ENCODE assay signal across 9 cellular contexts in the genomic region with DNA sequence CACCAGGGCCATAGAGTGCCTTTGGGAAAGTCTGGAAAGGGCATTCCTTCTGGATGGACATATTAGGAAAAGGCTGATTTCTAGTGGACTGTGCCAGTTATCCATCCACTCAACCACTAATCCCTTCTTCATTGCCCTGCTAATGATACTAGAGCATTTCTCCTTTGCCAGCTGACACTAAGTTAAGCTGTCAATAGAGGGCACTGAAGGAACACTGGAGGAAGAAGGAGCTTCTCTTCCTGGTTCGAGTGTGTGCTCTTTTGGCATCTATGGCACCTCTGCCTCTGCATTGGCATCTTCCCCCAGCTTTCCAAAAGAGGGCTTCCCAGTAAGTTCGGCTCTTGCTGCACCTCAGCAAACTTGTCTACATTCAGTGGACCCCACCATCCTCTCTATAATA.
DNase-seq lines count a peak whose midpoint lies in the region; TF ChIP-seq lines count a peak whose summit lies in the region.
"Had no signal": no experiment of that assay in that cellular context is flagged by ENCODE, and none has a peak within 500 bp of the region (broad histone marks: within the 10 kb centered on the region; RNA-seq: fewer than 3 reads in every experiment).

No MANE protein-coding gene starts in this region.

- H3F3A ChIP-seq in OCI-LY1 (ENCODE audit: insufficient read depth, low read length): no peaks in the 10 kb centered on the region

- H4K20me1 ChIP-seq in OCI-LY1 (ENCODE audit: insufficient read depth, low read length): no peaks in the 10 kb centered on the region

- H3K4me3 ChIP-seq in OCI-LY1 (ENCODE audit: low read depth, low read length, poor library complexity, severe bottlenecking) (no peak overlapping the region), foreskin fibroblast (ENCODE audit: low read depth in 1 of 2, low read length in 2 of 2) (no peak overlapping the region)

- no peaks in the 10 kb centered on the region for H3K9me3 ChIP-seq in OCI-LY1 (ENCODE audit: low read length)

- H2AFZ ChIP-seq in OCI-LY1 (ENCODE audit: low read length): no peak overlapping the region

- H3K9me2 ChIP-seq in OCI-LY1 (ENCODE audit: low read depth, low read length): no peaks in the 10 kb centered on the region

- H3K36me3 ChIP-seq in OCI-LY1 (ENCODE audit: insufficient read depth, low read length): no peaks in the 10 kb centered on the region

- H3K9ac ChIP-seq in OCI-LY1 (ENCODE audit: low read length): no peak overlapping the region

- DNase-seq in EH (ENCODE audit: low read depth) (peak; percentile 38), GM20000 (ENCODE audit: low spot score) (peak; percentile 39), HT-29 (ENCODE audit: low spot score) (peak; percentile 57), foreskin fibroblast (peak; percentile 3 to 22), epidermal melanocyte (ENCODE audit: insufficient read length, low spot score) (no peak)
- DNase-seq in effector CD8-positive, alpha-beta T cell (lab: John Stamatoyannopoulos, UW): no peak
- DNase-seq in activated CD4-positive, alpha-beta T cell treated with anti-CD3 and anti-CD28 coated beads for 1 hour: no peak
- DNase-seq: activated B cell treated with CpG ODN at 0.5 μM for 24 hours had no signal

- TF ChIP-seq CTCF in GM20000 (IDR thresholded peaks at IDR 0.05; ENCODE audit: extremely low read depth, missing control alignments) (peak; percentile 45), OCI-LY1 (IDR thresholded peaks at IDR 0.05; ENCODE audit: low read length) (peak; percentile 60), foreskin fibroblast (IDR thresholded peaks at IDR 0.05; ENCODE audit: low read depth, low read length) (peak; percentile 27)

- no peak overlapping the region for H3K27ac ChIP-seq in OCI-LY1 (ENCODE audit: low read depth, low read length, poor library complexity, severe bottlenecking)

- H3K4me2 ChIP-seq in OCI-LY1 (ENCODE audit: low read length): no peak overlapping the region

- H3K4me1 ChIP-seq in OCI-LY1 (ENCODE audit: insufficient read depth, low read length, severe bottlenecking): no peaks in the 10 kb centered on the region

- no peaks in the 10 kb centered on the region for H3K79me2 ChIP-seq in OCI-LY1 (ENCODE audit: insufficient read depth, low read length)

- no peaks in the 10 kb centered on the region for H3K27me3 ChIP-seq in OCI-LY1 (ENCODE audit: insufficient read depth, low read length)

Comparison
In these comparisons a context has a peak if more than half of its experiments do, and no peak if none do; other contexts are left out.
1. DNase-seq: peak in EH (single experiment), GM20000 (single experiment), HT-29 (single experiment) and foreskin fibroblast (2 of 2); none in effector CD8-positive, alpha-beta T cell (single experiment), epidermal melanocyte (single experiment) and activated CD4-positive, alpha-beta T cell treated with anti-CD3 and anti-CD28 coated beads for 1 hour (single experiment).
2. Peak in every context shown above with its lines, with median percentiles within 50 percentile points of each other: CTCF ChIP-seq.